In genomic region chr1:178344513-178345077, GRCh38 we compare ENCODE assay signal across 8 cellular contexts.
DNase-seq lines count a peak whose midpoint lies in the region; ATAC-seq and TF ChIP-seq lines count a peak whose summit lies in the region.

No MANE protein-coding gene starts in this region.

- peak; percentile 41 for TF ChIP-seq CTCF in GM13977 (IDR thresholded peaks at IDR 0.05; ENCODE audit: extremely low read depth, insufficient read depth, missing control alignments)
- TF ChIP-seq CTCF in hepatocyte (IDR thresholded peaks at IDR 0.05; ENCODE audit: poor library complexity), result peak; percentile 51

- peak; percentile 72 for TF ChIP-seq RAD21 in Ishikawa (IDR thresholded peaks at IDR 0.05; ENCODE audit: low read depth)

- H3K79me2 ChIP-seq in hepatocyte, result peaks cover 18% of the 10 kb centered on the region

- 46% methylated on average over 5 of the region's 5 CpGs for WGBS in hepatocyte (ENCODE audit: low lambda C conversion rate, missing lambda C conversion rate)

- H3K4me1 ChIP-seq in hepatocyte (ENCODE audit: insufficient read depth), result peaks cover 15% of the 10 kb centered on the region

- TF ChIP-seq EP300 in Ishikawa (IDR thresholded peaks at IDR 0.05; ENCODE audit: borderline replicate concordance), result no peak

- in situ Hi-C loops in GM13977 (cut with MboI; ENCODE audit: low pct_unique_long_range_greater_than_20kb, low sequenced_read_pairs, unreplicated experiment), result loop anchor here (25.0 kb wide), 1 partner anchor 168 kb away; the partner anchor contains the start of gene TEX35

- no peaks in the 10 kb centered on the region for H4K20me1 ChIP-seq in hepatocyte (ENCODE audit: insufficient read depth, poor library complexity, severe bottlenecking)

- H3K4me2 ChIP-seq in hepatocyte, result no peak overlapping the region

- no peaks in the 10 kb centered on the region for H3K9me2 ChIP-seq in hepatocyte (replicated peaks; ENCODE audit: insufficient read depth)

- no peak overlapping the region for H3K4me3 ChIP-seq in hepatocyte

- H3K27me3 ChIP-seq in hepatocyte, result no peaks in the 10 kb centered on the region

- H3K9me3 ChIP-seq in hepatocyte (ENCODE audit: low read depth), result no peaks in the 10 kb centered on the region

- H3K27ac ChIP-seq in hepatocyte, result peak overlapping the region; percentile 6

- H3K36me3 ChIP-seq in hepatocyte (replicated peaks; ENCODE audit: insufficient read depth, low read depth), result no peaks in the 10 kb centered on the region

- DNase-seq in GM13977 (ENCODE audit: low spot score) (peak; percentile 11), amniotic epithelial cell (ENCODE audit: low read depth) (peak; percentile 93), hepatocyte (ENCODE audit: low spot score) (peak; percentile 43), smooth muscle cell of the brain vasculature (ENCODE audit: low read depth, low spot score) (peak; percentile 28), occipital lobe (lab: John Stamatoyannopoulos, UW) (no peak), DMS153 (lab: John Stamatoyannopoulos, UW) (no peak)

- no peak overlapping the region for H2AFZ ChIP-seq in hepatocyte

- no peak for ATAC-seq in GM18870 (IDR thresholded peaks at IDR 0.05; ENCODE audit: unreplicated experiment)

TF ChIP-seq in Ishikawa, 13 proteins besides CTCF, POLR2A, EP300 and RAD21:
- TF ChIP-seq YY1 (IDR thresholded peaks at IDR 0.05; ENCODE audit: low read depth), result no peak
- peak; percentile 49; the same call in 1 of the 2 replicates for TF ChIP-seq CEBPB (IDR thresholded peaks at IDR 0.05)
- TF ChIP-seq, protein P1, sequence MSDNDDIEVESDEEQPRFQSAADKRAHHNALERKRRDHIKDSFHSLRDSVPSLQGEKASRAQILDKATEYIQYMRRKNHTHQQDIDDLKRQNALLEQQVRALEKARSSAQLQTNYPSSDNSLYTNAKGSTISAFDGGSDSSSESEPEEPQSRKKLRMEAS (IDR thresholded peaks at IDR 0.05), result peak; percentile 33; the same call in 1 of the 2 replicates

Comparison
In these comparisons a context has a peak if more than half of its experiments do, and no peak if none do; other contexts are left out.
1. DNase-seq: peak in GM13977 (single experiment), amniotic epithelial cell (single experiment), hepatocyte (single experiment) and smooth muscle cell of the brain vasculature (single experiment); none in occipital lobe (single experiment) and DMS153 (single experiment).